8 cellular contexts compared by ENCODE assay signal in genomic region chr17:58391302-58391984, GRCh38. TPM values are rescaled to one million over a fixed set of nuclear protein-coding genes. Genes with fewer than 3 reads are reported as not detected.
DNase-seq lines count a peak whose midpoint lies in the region; ATAC-seq and TF ChIP-seq lines count a peak whose summit lies in the region.

No MANE protein-coding gene starts in this region.

- no peak overlapping the region for H3K4me3 Mint-ChIP-seq in WTC11

- H3K36me3 ChIP-seq in liver (ENCODE audit: control insufficient read depth in 4 of 4, insufficient read depth in 3 of 4, low read depth in 1 of 4, low read length in 3 of 4) (no peaks in the 10 kb centered on the region), H7 (replicated peaks; ENCODE audit: control insufficient read depth, insufficient read depth, low read length) (no peaks in the 10 kb centered on the region)

- peaks cover 42% of the 10 kb centered on the region for H3K27me3 Mint-ChIP-seq in WTC11 (ENCODE audit: low read depth)

- ATAC-seq in WTC11 (no peak), HG02678 (IDR thresholded peaks at IDR 0.05; ENCODE audit: unreplicated experiment) (no peak)

- H3K9ac ChIP-seq in liver (ENCODE audit: low read depth in 1 of 2, low read length in 2 of 2): no peak overlapping the region

- peak overlapping the region; percentile 45 to 69 for H3K27ac ChIP-seq in liver (ENCODE audit: low read depth in 1 of 2, low read length in 2 of 2)

- WGBS in liver: 20% methylated on average over 10 of the region's 10 CpGs

- no peak overlapping the region for H3K27ac Mint-ChIP-seq in WTC11

- H3K4me1 ChIP-seq in liver (ENCODE audit: control insufficient read depth in 4 of 4, insufficient read depth in 4 of 4, low read length in 3 of 4): peaks cover 9 to 53% (median 32%) of the 10 kb centered on the region in 4 donors

- CTCF ChIA-PET in WTC11 (lab: Charles Lee): no interaction called here

- DNase-seq in DMS79 (lab: John Stamatoyannopoulos, UW): peak; percentile 80
- DNase-seq in NCI-H2081 (lab: John Stamatoyannopoulos, UW): peak; percentile 92 to 96
- DNase-seq in WTC11 (ENCODE audit: low spot score): no peak
- no peak for DNase-seq in H7
- DNase-seq in activated CD8-positive, alpha-beta memory T cell treated with anti-CD3 and anti-CD28 coated beads, Interleukin-2, amount 50 U/mL, for 4 hours: no peak
- no peak for DNase-seq in NCI-H524 treated with DMSO at 0.1 percent for 48 hours (lab: John Stamatoyannopoulos, UW)

- TF ChIP-seq CTCF in WTC11 (IDR thresholded peaks at IDR 0.05): no peak
- TF ChIP-seq CTCF in liver (IDR thresholded peaks at IDR 0.05; ENCODE audit: low read depth, low read length, missing input control): no peak

- H3K4me3 ChIP-seq in liver (ENCODE audit: low read depth in 1 of 3, low read length in 3 of 3): no peak overlapping the region
- H3K4me3 ChIP-seq in H7 (ENCODE audit: insufficient read depth, low read depth, low read length): no peak overlapping the region

- TF ChIP-seq RAD21 in liver (IDR thresholded peaks at IDR 0.05): peak; percentile 56

- H3K9me3 ChIP-seq in liver (ENCODE audit: control insufficient read depth in 4 of 4, low read length in 3 of 4): no peaks in the 10 kb centered on the region

- peaks cover 49% of the 10 kb centered on the region for H3K4me1 Mint-ChIP-seq in WTC11

- H3K9me3 Mint-ChIP-seq in WTC11: no peaks in the 10 kb centered on the region

- POLR2A ChIA-PET in WTC11 (lab: Charles Lee): no interaction called here

- no peaks in the 10 kb centered on the region for H3K27me3 ChIP-seq in liver (ENCODE audit: control insufficient read depth in 4 of 4, insufficient read depth in 4 of 4, low read length in 3 of 4)
- H3K27me3 ChIP-seq in H7 (ENCODE audit: control insufficient read depth, insufficient read depth, low read length): no peaks in the 10 kb centered on the region

- no peaks in the 10 kb centered on the region for H3K36me3 Mint-ChIP-seq in WTC11

TF ChIP-seq in WTC11, 78 proteins besides CTCF, POLR2A, EP300 and RAD21:
- TF ChIP-seq GABPB1 (CRISPR knock-in tag; IDR thresholded peaks at IDR 0.05): peak; percentile 95
- TF ChIP-seq ZNF512 (CRISPR knock-in tag; IDR thresholded peaks at IDR 0.05; ENCODE audit: borderline replicate concordance): no peak

TF ChIP-seq in liver, 16 proteins besides CTCF, POLR2A, EP300 and RAD21:
- TF ChIP-seq HNF4G (IDR thresholded peaks at IDR 0.05) (peak; percentile 35), MAX (IDR thresholded peaks at IDR 0.05) (peak; percentile 82), TAF1 (conservative IDR thresholded peaks at IDR 0.05) (no peak), RXRA (IDR thresholded peaks at IDR 0.05) (peak; percentile 71 to 88), ZBTB33 (IDR thresholded peaks at IDR 0.05) (peak; percentile 83), FOXA2 (IDR thresholded peaks at IDR 0.05) (peak; percentile 98), ATF3 (IDR thresholded peaks at IDR 0.05) (peak; percentile 35), YY1 (IDR thresholded peaks at IDR 0.05) (peak; percentile 86), NR2F2 (IDR thresholded peaks at IDR 0.05) (no peak), FOXA1 (IDR thresholded peaks at IDR 0.05) (peak; percentile 97), JUND (IDR thresholded peaks at IDR 0.05) (peak; percentile 53 to 72), EGR1 (IDR thresholded peaks at IDR 0.05; ENCODE audit: low read depth in 2 of 2) (peak in 1 of 2 donors; percentile 28), GABPA (IDR thresholded peaks at IDR 0.05 in 1 of 2, conservative IDR thresholded peaks at IDR 0.05 in 1 of 2) (peak in 1 of 2 donors; percentile 75), REST (IDR thresholded peaks at IDR 0.05) (peak; percentile 76), HNF4A (conservative IDR thresholded peaks at IDR 0.05) (peak; percentile 63 to 85), SP1 (IDR thresholded peaks at IDR 0.05) (peak; percentile 76)

RNA-seq across cellular contexts. Expression of gene RNF43, which starts 25.9 kb away (rescaled TPM):
- 3.2 to 3.6 TPM (median 3.5 TPM) in 3 replicates for total RNA-seq in WTC11 (2021)
- 1 to 10 TPM; 4.5 to 8.4 TPM for total RNA-seq in liver
- 1 to 10 TPM; 4.1 to 5.8 TPM for polyA plus RNA-seq in liver
- total RNA-seq in H7 (2014; rRNA removed; shearing (Covaris generic)): 0.62 and 1.3 TPM in 2 replicates

RNA-seq across cellular contexts. Expression of gene SUPT4H1, which starts 39.4 kb away (rescaled TPM):
- total RNA-seq in WTC11 (2021) (85.5 to 91.1 TPM (median 89.3 TPM) in 3 replicates), liver (10 to 100 TPM; 23.3 to 48.1 TPM)
- 10 to 100 TPM; 32.8 to 59.1 TPM for polyA plus RNA-seq in liver
- 88.8 and 91.6 TPM in 2 replicates for total RNA-seq in H7 (2014; rRNA removed; shearing (Covaris generic))

Comparison
In these comparisons a context has a peak if more than half of its experiments do, and no peak if none do; other contexts are left out.
1. DNase-seq: peak in DMS79 (single experiment) and NCI-H2081 (2 of 2); none in WTC11 (single experiment), H7 (single experiment), activated CD8-positive, alpha-beta memory T cell treated with anti-CD3 and anti-CD28 coated beads, Interleukin-2, amount 50 U/mL, for 4 hours (single experiment) and NCI-H524 treated with DMSO at 0.1 percent for 48 hours (single experiment).